Comparison of ENCODE assay signal across 8 cellular contexts in genomic region chr10:7260412-7260900, GRCh38.
A peak's percentile ranks its signal among the peaks of the same experiment; 100 is the strongest.
DNase-seq lines count a peak whose midpoint lies in the region; ATAC-seq and TF ChIP-seq lines count a peak whose summit lies in the region.

No MANE protein-coding gene starts in this region.

- no peak overlapping the region for H3K27ac Mint-ChIP-seq in Calu3 (ENCODE audit: unreplicated experiment)
- peak overlapping the region; percentile 86 to 91 for H3K27ac Mint-ChIP-seq in natural killer cell

- WGBS in esophagus squamous epithelium, 2 donors = 5 to 21% methylated on average over 3 of the region's 3 CpGs

- no peaks in the 10 kb centered on the region for H3K36me3 ChIP-seq in esophagus squamous epithelium

- peaks cover 9 to 48% (median 20%) of the 10 kb centered on the region in 3 donors for H3K4me1 ChIP-seq in esophagus squamous epithelium

- H3K9me3 Mint-ChIP-seq in Calu3 (ENCODE audit: low read depth, unreplicated experiment) (no peaks in the 10 kb centered on the region), natural killer cell (no peaks in the 10 kb centered on the region)

- no peak overlapping the region for H3K4me3 Mint-ChIP-seq in Calu3 (ENCODE audit: low read depth, unreplicated experiment)
- peak overlapping the region; percentile 79 for H3K4me3 Mint-ChIP-seq in natural killer cell

- intact Hi-C loops in Calu3 (cut with micrococcal nuclease; ENCODE audit: unreplicated experiment) = loop anchor here (1.0 kb wide), 1 partner anchor 157 kb away; no protein-coding TSS in a partner anchor
- intact Hi-C loops in esophagus squamous epithelium (cut with DNase I) = loop anchor here (5.0 kb wide), 1 partner anchor 147 kb away; no protein-coding TSS in a partner anchor
- intact Hi-C loops in natural killer cell (cut with micrococcal nuclease) = loop anchor here (1.0 to 10.0 kb wide), 3 partner anchors 147 to 786 kb away; no protein-coding TSS in a partner anchor

- ATAC-seq in GM19351 (IDR thresholded peaks at IDR 0.05; ENCODE audit: unreplicated experiment) = peak; percentile 79
- ATAC-seq in HG03521 (IDR thresholded peaks at IDR 0.05; ENCODE audit: unreplicated experiment) = peak; percentile 52
- ATAC-seq in natural killer cell = peak; percentile 54 to 73 (median 70)
- ATAC-seq in GM19397 (IDR thresholded peaks at IDR 0.05; ENCODE audit: unreplicated experiment) = no peak

- H3K27me3 Mint-ChIP-seq in Calu3 (ENCODE audit: unreplicated experiment) (no peaks in the 10 kb centered on the region), natural killer cell (ENCODE audit: low read depth in 2 of 2) (no peaks in the 10 kb centered on the region)

- CTCF ChIA-PET in Calu3 (lab: Charles Lee) = interaction anchor here (0.6 kb wide), 1 partner anchor 150 kb away, joined by 4 read pairs; the partner anchor contains the start of gene SFMBT2

- BruUV-seq in Calu3 (replicated peaks; lab: Mats Ljungman, UMichigan) = no TSS peak

- H3K27me3 ChIP-seq in esophagus squamous epithelium = no peaks in the 10 kb centered on the region

- H3K9me3 ChIP-seq in esophagus squamous epithelium = no peaks in the 10 kb centered on the region

- TF ChIP-seq POLR2A in esophagus squamous epithelium (IDR thresholded peaks at IDR 0.05) = no peak

- DNase-seq in Calu3 = peak; percentile 26
- peak; percentile 38 for DNase-seq in SW480 (ENCODE audit: low spot score)
- DNase-seq in esophagus squamous epithelium (lab: John Stamatoyannopoulos, UW) = peak; percentile 3
- DNase-seq in natural killer cell = no peak
- DNase-seq in activated CD4-positive, alpha-beta T cell treated with anti-CD3 and anti-CD28 coated beads, Interleukin-2, amount 50 U/mL, for 48 hours = no peak

- H3K36me3 Mint-ChIP-seq in Calu3 (ENCODE audit: insufficient read depth, unreplicated experiment) (peaks cover 5% of the 10 kb centered on the region), natural killer cell (no peaks in the 10 kb centered on the region)

- H3K27ac ChIP-seq in esophagus squamous epithelium = peak overlapping the region in 3 of 4 donors; percentile 40 to 72 (median 42)

- peak; percentile 44 for TF ChIP-seq CTCF in Calu3 (IDR thresholded peaks at IDR 0.05; ENCODE audit: unreplicated experiment)
- TF ChIP-seq CTCF in esophagus squamous epithelium (IDR thresholded peaks at IDR 0.05) = peak in 5 of 6 experiments; percentile 65 to 78 (median 74)
- peak; percentile 54 for TF ChIP-seq CTCF in natural killer cell (IDR thresholded peaks at IDR 0.05)

- H3K4me1 Mint-ChIP-seq in Calu3 (ENCODE audit: low read depth, unreplicated experiment) (peaks cover 34% of the 10 kb centered on the region), natural killer cell (peaks cover 55 to 58% of the 10 kb centered on the region in 2 donors)

- H3K4me3 ChIP-seq in esophagus squamous epithelium = no peak overlapping the region

Comparison
In these comparisons a context has a peak if more than half of its experiments do, and no peak if none do; other contexts are left out.
1. DNase-seq: peak in Calu3 (single experiment), SW480 (single experiment) and esophagus squamous epithelium (single experiment); none in natural killer cell (single experiment) and activated CD4-positive, alpha-beta T cell treated with anti-CD3 and anti-CD28 coated beads, Interleukin-2, amount 50 U/mL, for 48 hours (0 of 2).
2. Peak in every context shown above with its lines, with median percentiles within 50 percentile points of each other: CTCF ChIP-seq.